ENCODE assay signal across 8 cellular contexts in the genomic region with DNA sequence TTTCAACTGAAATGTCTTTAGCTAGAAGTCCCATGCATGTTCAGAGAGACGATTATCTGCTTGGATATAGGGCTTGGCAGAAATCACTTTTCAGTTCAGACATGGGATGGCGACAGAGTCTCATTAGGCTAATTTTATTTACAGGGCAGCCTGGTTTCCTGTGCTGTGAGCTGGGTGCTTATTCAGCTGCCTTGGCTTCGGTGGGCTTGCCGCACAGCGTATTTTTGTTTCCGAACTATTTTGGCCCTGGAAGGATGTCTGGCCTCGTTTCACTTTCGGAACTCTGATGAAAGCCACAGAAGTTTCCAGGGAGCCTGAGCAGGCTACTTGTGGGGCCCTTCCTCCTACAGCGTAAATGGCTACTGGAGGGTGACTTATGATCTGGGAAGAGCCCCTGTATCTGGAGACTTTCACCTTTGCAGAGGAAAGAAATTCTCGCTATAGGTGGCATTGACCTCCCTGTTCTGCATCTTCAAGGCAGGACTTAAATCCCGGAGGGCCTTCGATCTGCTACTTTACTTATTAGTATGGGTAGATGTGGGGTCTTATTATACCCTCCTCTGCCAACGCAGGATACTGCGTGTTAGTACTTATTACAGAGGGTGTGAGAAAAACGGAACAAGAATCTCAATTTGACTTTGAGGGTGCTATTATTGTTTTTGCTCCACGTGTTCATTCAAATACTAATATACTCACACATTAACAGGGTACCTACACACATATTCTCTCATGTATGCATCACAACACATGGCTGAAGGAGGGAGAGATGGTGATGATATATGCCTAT.
DNase-seq lines count a peak whose midpoint lies in the region; ATAC-seq and TF ChIP-seq lines count a peak whose summit lies in the region.

No MANE protein-coding gene starts in this region.

- no peak overlapping the region for H3K4me3 Mint-ChIP-seq in activated T-helper 17 cell treated with anti-CD3 and anti-CD28 coated beads, Interleukin-2, amount 50 U/mL, for 72 hours
- no peak overlapping the region for H3K4me3 Mint-ChIP-seq in progenitor cell of endocrine pancreas (ENCODE audit: low read depth)

- H3K4me1 ChIP-seq in GM23248 (ENCODE audit: insufficient read depth), result peaks cover 20% of the 10 kb centered on the region

- no peaks in the 10 kb centered on the region for H3K27me3 ChIP-seq in GM23248 (replicated peaks; ENCODE audit: insufficient read depth)

- peak; percentile 32 for ATAC-seq in activated T-helper 17 cell treated with anti-CD3 and anti-CD28 coated beads, Interleukin-2, amount 50 U/mL, for 72 hours (replicated peaks)
- ATAC-seq in Right ventricle myocardium superior (ENCODE audit: poor library complexity), result peak; percentile 96

- H3K27ac Mint-ChIP-seq in activated T-helper 17 cell treated with anti-CD3 and anti-CD28 coated beads, Interleukin-2, amount 50 U/mL, for 72 hours, result no peak overlapping the region
- no peak overlapping the region for H3K27ac Mint-ChIP-seq in progenitor cell of endocrine pancreas

- no peaks in the 10 kb centered on the region for H3K9me3 ChIP-seq in GM23248 (ENCODE audit: low read depth)

- no peaks in the 10 kb centered on the region for H3K9me2 ChIP-seq in GM23248 (ENCODE audit: insufficient read depth)

- H3K27me3 Mint-ChIP-seq in activated T-helper 17 cell treated with anti-CD3 and anti-CD28 coated beads, Interleukin-2, amount 50 U/mL, for 72 hours, result no peaks in the 10 kb centered on the region
- H3K27me3 Mint-ChIP-seq in progenitor cell of endocrine pancreas, result peaks cover 3% of the 10 kb centered on the region

- H3K27ac ChIP-seq in GM23248, result peak overlapping the region; percentile 46

- H4K20me1 ChIP-seq in GM23248 (ENCODE audit: insufficient read depth), result no peaks in the 10 kb centered on the region

- H3K36me3 Mint-ChIP-seq in activated T-helper 17 cell treated with anti-CD3 and anti-CD28 coated beads, Interleukin-2, amount 50 U/mL, for 72 hours (ENCODE audit: low read depth), result no peaks in the 10 kb centered on the region
- H3K36me3 Mint-ChIP-seq in progenitor cell of endocrine pancreas (ENCODE audit: insufficient read depth), result no peaks in the 10 kb centered on the region

- intact Hi-C loops in Right ventricle myocardium superior (cut with DNase I), result no loop called here

- WGBS in GM23248 (ENCODE audit: low coverage in 1 of 2, low lambda C conversion rate in 2 of 2, missing lambda C conversion rate in 2 of 2), 2 experiments, result 39% methylated on average over 16 of the region's 16 CpGs

- no peaks in the 10 kb centered on the region for H3F3A ChIP-seq in GM23248 (ENCODE audit: insufficient read depth)

- H2AFZ ChIP-seq in GM23248, result peak overlapping the region; percentile 76

- H3K4me3 ChIP-seq in GM23248 (peak overlapping the region; percentile 67), LNCaP clone FGC (ENCODE audit: low read depth, low read length) (no peak overlapping the region)

- peak overlapping the region; percentile 60 for H3K9ac ChIP-seq in GM23248

- in situ Hi-C loops in GM23248 (cut with MboI), result loop anchor here (25.0 kb wide), 2 partner anchors 370 to 845 kb away; partner anchors contain the start of gene RBMS3

- H3K4me2 ChIP-seq in GM23248 (ENCODE audit: unreplicated experiment), result peak overlapping the region; percentile 83

- DNase-seq in NCI-H2171 treated with DMSO at 0.1 percent for 48 hours (lab: John Stamatoyannopoulos, UW) (peak; percentile 26), NCI-H2171 (lab: John Stamatoyannopoulos, UW) (no peak), GM23248 (peak; percentile 87), LNCaP clone FGC (ENCODE audit: low read depth) (no peak), Right ventricle myocardium superior (peak; percentile 74), progenitor cell of endocrine pancreas (ENCODE audit: low spot score, unreplicated experiment) (no peak), HT-29 (ENCODE audit: low spot score) (no peak)

- H3K36me3 ChIP-seq in GM23248 (ENCODE audit: low read depth), result no peaks in the 10 kb centered on the region

- peak; percentile 30 for TF ChIP-seq CTCF in LNCaP clone FGC (IDR thresholded peaks at IDR 0.05; ENCODE audit: control insufficient read depth, extremely low read depth, insufficient read depth)
- peak; percentile 21 for TF ChIP-seq CTCF in progenitor cell of endocrine pancreas (IDR thresholded peaks at IDR 0.05; ENCODE audit: unreplicated experiment)

- peaks cover 3% of the 10 kb centered on the region for H3K4me1 Mint-ChIP-seq in activated T-helper 17 cell treated with anti-CD3 and anti-CD28 coated beads, Interleukin-2, amount 50 U/mL, for 72 hours
- H3K4me1 Mint-ChIP-seq in progenitor cell of endocrine pancreas (ENCODE audit: low read depth), result peaks cover 4% of the 10 kb centered on the region

- peaks cover 3% of the 10 kb centered on the region for H3K9me3 Mint-ChIP-seq in activated T-helper 17 cell treated with anti-CD3 and anti-CD28 coated beads, Interleukin-2, amount 50 U/mL, for 72 hours
- H3K9me3 Mint-ChIP-seq in progenitor cell of endocrine pancreas (ENCODE audit: low read depth), result no peaks in the 10 kb centered on the region

- H3K79me2 ChIP-seq in GM23248 (ENCODE audit: insufficient read depth), result no peaks in the 10 kb centered on the region

Comparison
In these comparisons a context has a peak if more than half of its experiments do, and no peak if none do; other contexts are left out.
1. DNase-seq: peak in NCI-H2171 treated with DMSO at 0.1 percent for 48 hours (single experiment), GM23248 (single experiment) and Right ventricle myocardium superior (single experiment); none in NCI-H2171 (single experiment), LNCaP clone FGC (single experiment), progenitor cell of endocrine pancreas (single experiment) and HT-29 (single experiment).